15 cellular contexts compared by ENCODE assay signal in genomic region chr6:157181649-157182048, GRCh38.
DNase-seq lines count a peak whose midpoint lies in the region; ATAC-seq and TF ChIP-seq lines count a peak whose summit lies in the region.
"Had no signal": no experiment of that assay in that cellular context is flagged by ENCODE, and none has a peak within 500 bp of the region (broad histone marks: within the 10 kb centered on the region; RNA-seq: fewer than 3 reads in every experiment).

No MANE protein-coding gene starts in this region.

- no peak for ATAC-seq in IMR-90 (ENCODE audit: low read depth)
- no peak for ATAC-seq in GM21447 (IDR thresholded peaks at IDR 0.05; ENCODE audit: unreplicated experiment)
- ATAC-seq in Right ventricle myocardium superior (ENCODE audit: poor library complexity) = no peak
- ATAC-seq in HG03159 (IDR thresholded peaks at IDR 0.05; ENCODE audit: unreplicated experiment) = no peak
- ATAC-seq: left ventricle myocardium superior had no signal

- no peak overlapping the region for H3K4me3 ChIP-seq in IMR-90 (ENCODE audit: insufficient read depth, low read depth, low read length)
- H3K4me3 ChIP-seq in hepatocyte = no peak overlapping the region
- no peak overlapping the region for H3K4me3 ChIP-seq in suprapubic skin
- H3K4me3 ChIP-seq: SJCRH30 had no signal

- WGBS in IMR-90 (ENCODE audit: extremely low coverage in 2 of 2, insufficient read length in 1 of 2), 2 experiments = 100% methylated on average over 1 of the region's 5 CpGs; no CpG with 5 or more reads in 1 of the 2 experiments
- WGBS in hepatocyte (ENCODE audit: low lambda C conversion rate, missing lambda C conversion rate) = 70% methylated on average over 5 of the region's 5 CpGs
- 65% methylated on average over 5 of the region's 5 CpGs for WGBS in suprapubic skin

- no peak for TF ChIP-seq EP300 in suprapubic skin (IDR thresholded peaks at IDR 0.05)

- H3K14ac ChIP-seq in IMR-90 (replicated peaks; ENCODE audit: low read depth, low read length) = no peak overlapping the region

- H2AK5ac ChIP-seq in IMR-90 (ENCODE audit: low read depth, low read length) = 0 out of 2 replicates have a peak overlapping the region, but pooled peaks have one; percentile 26

- H3K4ac ChIP-seq in IMR-90 (ENCODE audit: low read depth, low read length) = no peak overlapping the region

- H3K9me3 ChIP-seq in IMR-90 (ENCODE audit: control insufficient read depth, insufficient read depth, low read length) (no peaks in the 10 kb centered on the region), hepatocyte (ENCODE audit: low read depth) (no peaks in the 10 kb centered on the region), suprapubic skin (no peaks in the 10 kb centered on the region)
- H3K9me3 ChIP-seq: SJCRH30 had no signal

- no peak overlapping the region for H4K8ac ChIP-seq in IMR-90 (ENCODE audit: low read depth in 2 of 2, low read length in 2 of 2)

- dilution Hi-C loops in IMR-90 (cut with HindIII; ENCODE audit: low sequenced_read_pairs, unreplicated experiment) = no loop called here

- no peak overlapping the region for H3K4me2 ChIP-seq in IMR-90 (ENCODE audit: low read depth, low read length)
- peak overlapping the region; percentile 41 for H3K4me2 ChIP-seq in hepatocyte

- H3K18ac ChIP-seq in IMR-90 (ENCODE audit: low read depth, low read length) = no peak overlapping the region

- CTCF ChIA-PET in IMR-90 (lab: Yijun Ruan, JAX) = no interaction called here

- H3K27ac ChIP-seq in IMR-90 (ENCODE audit: insufficient read depth, low read length) = no peak overlapping the region
- H3K27ac ChIP-seq in hepatocyte = peak overlapping the region; percentile 59
- peak overlapping the region; percentile 54 for H3K27ac ChIP-seq in suprapubic skin
- H3K27ac ChIP-seq: SJCRH30 had no signal

- H3K9me2 ChIP-seq in hepatocyte (replicated peaks; ENCODE audit: insufficient read depth) = no peaks in the 10 kb centered on the region

- no peak overlapping the region for H3K23ac ChIP-seq in IMR-90 (ENCODE audit: low read depth, low read length)

- no peak overlapping the region for H2BK5ac ChIP-seq in IMR-90 (ENCODE audit: low read depth, low read length, poor library complexity, severe bottlenecking)

- no peak overlapping the region for H4K5ac ChIP-seq in IMR-90 (ENCODE audit: low read depth, low read length)

- H3K56ac ChIP-seq in IMR-90 (ENCODE audit: extremely low read depth, insufficient read depth, low read length) = no peak overlapping the region

- intact Hi-C loops in IMR-90 (cut with micrococcal nuclease) = loop anchor here (5.0 kb wide), 2 partner anchors 399 to 1854 kb away; no protein-coding TSS in a partner anchor
- intact Hi-C loops in Right ventricle myocardium superior (cut with DNase I) = loop anchor here (5.0 kb wide), 1 partner anchor 144 kb away; no protein-coding TSS in a partner anchor

- H3K36me3 ChIP-seq in IMR-90 (ENCODE audit: control insufficient read depth, insufficient read depth, low read length) (peaks cover 39% of the 10 kb centered on the region), hepatocyte (replicated peaks; ENCODE audit: insufficient read depth, low read depth) (no peaks in the 10 kb centered on the region), suprapubic skin (peaks cover 48% of the 10 kb centered on the region)

- peaks cover 3% of the 10 kb centered on the region for H3K79me2 ChIP-seq in hepatocyte

- no peaks in the 10 kb centered on the region for H4K20me1 ChIP-seq in IMR-90 (ENCODE audit: insufficient read depth, low read length)
- peaks cover 2% of the 10 kb centered on the region for H4K20me1 ChIP-seq in hepatocyte (ENCODE audit: insufficient read depth, poor library complexity, severe bottlenecking)

- no peak overlapping the region for H3K9ac ChIP-seq in IMR-90 (ENCODE audit: low read depth, low read length)

- TF ChIP-seq CTCF in IMR-90 (conservative IDR thresholded peaks at IDR 0.05; ENCODE audit: low read depth, low read length) (no peak), hepatocyte (IDR thresholded peaks at IDR 0.05; ENCODE audit: poor library complexity) (no peak), suprapubic skin (IDR thresholded peaks at IDR 0.05) (no peak)

- TF ChIP-seq RAD21 in IMR-90 (IDR thresholded peaks at IDR 0.05; ENCODE audit: low read length) = no peak

- H2BK20ac ChIP-seq in IMR-90 (ENCODE audit: low read depth, low read length) = no peak overlapping the region

- POLR2A ChIA-PET in IMR-90 (lab: Charles Lee; ENCODE audit: unreplicated experiment) = no interaction called here

- H2AFZ ChIP-seq in IMR-90 (replicated peaks; ENCODE audit: low read length, poor library complexity) (no peak overlapping the region), hepatocyte (no peak overlapping the region)

- H4K91ac ChIP-seq in IMR-90 (ENCODE audit: insufficient read depth, low read depth, low read length) = no peak overlapping the region

- in situ Hi-C loops in IMR-90 (cut with MboI; ENCODE audit: low sequenced_read_pairs) = loop anchor here (5.0 to 25.0 kb wide), 3 partner anchors 144 to 1844 kb away; no protein-coding TSS in a partner anchor

- DNase-seq in IMR-90 (no peak), SW480 (ENCODE audit: low spot score) (peak; percentile 65), hepatocyte (ENCODE audit: low spot score) (peak; percentile 64), suprapubic skin (ENCODE audit: low spot score in 2 of 2) (no peak), Right ventricle myocardium superior (no peak)
- DNase-seq: activated naive CD8-positive, alpha-beta T cell treated with anti-CD3 and anti-CD28 coated beads for 36 hours; CD4-positive, alpha-beta T cell; DMS153; left ventricle myocardium superior; NCI-H1092; NCI-H2029; OCI-M1; SJCRH30 had no signal

- no peak overlapping the region for H2BK15ac ChIP-seq in IMR-90 (ENCODE audit: low read depth, low read length)

- H3K4me1 ChIP-seq in IMR-90 (ENCODE audit: control insufficient read depth, insufficient read depth, low read length) (no peaks in the 10 kb centered on the region), hepatocyte (ENCODE audit: insufficient read depth) (peaks cover 9% of the 10 kb centered on the region), suprapubic skin (peaks cover 22% of the 10 kb centered on the region)
- H3K4me1 ChIP-seq: SJCRH30 had no signal

- H3K27me3 ChIP-seq in IMR-90 (ENCODE audit: control insufficient read depth, insufficient read depth, low read length) = no peaks in the 10 kb centered on the region
- no peaks in the 10 kb centered on the region for H3K27me3 ChIP-seq in hepatocyte
- H3K27me3 ChIP-seq in suprapubic skin = no peaks in the 10 kb centered on the region
- H3K27me3 ChIP-seq: SJCRH30 had no signal

- H3K79me1 ChIP-seq in IMR-90 (ENCODE audit: low read depth in 1 of 2, low read length in 2 of 2) = peaks cover 3 to 4% of the 10 kb centered on the region in 2 experiments; a peak in 2 of 4 replicates

- H2AK9ac ChIP-seq in IMR-90 (replicated peaks; ENCODE audit: low read depth, low read length, poor library complexity) = no peak overlapping the region

- no peak for TF ChIP-seq POLR2A in IMR-90 (IDR thresholded peaks at IDR 0.05; ENCODE audit: low read depth, low read length)
- TF ChIP-seq POLR2A in suprapubic skin (IDR thresholded peaks at IDR 0.05) = no peak

- H3K9me1 ChIP-seq in IMR-90 (ENCODE audit: insufficient read depth, low read length) = 0 out of 2 replicates have a peak, but pooled peaks cover 4% of the 10 kb centered on the region

- BruUV-seq in IMR-90 (replicated peaks; lab: Mats Ljungman, UMichigan) = no TSS peak

- no peak overlapping the region for H2BK120ac ChIP-seq in IMR-90 (ENCODE audit: low read depth, low read length)

TF ChIP-seq in IMR-90, 13 proteins besides CTCF, POLR2A, EP300 and RAD21:
- no peak for TF ChIP-seq CEBPB (IDR thresholded peaks at IDR 0.05; ENCODE audit: low read depth, low read length)
- TF ChIP-seq, protein P1, sequence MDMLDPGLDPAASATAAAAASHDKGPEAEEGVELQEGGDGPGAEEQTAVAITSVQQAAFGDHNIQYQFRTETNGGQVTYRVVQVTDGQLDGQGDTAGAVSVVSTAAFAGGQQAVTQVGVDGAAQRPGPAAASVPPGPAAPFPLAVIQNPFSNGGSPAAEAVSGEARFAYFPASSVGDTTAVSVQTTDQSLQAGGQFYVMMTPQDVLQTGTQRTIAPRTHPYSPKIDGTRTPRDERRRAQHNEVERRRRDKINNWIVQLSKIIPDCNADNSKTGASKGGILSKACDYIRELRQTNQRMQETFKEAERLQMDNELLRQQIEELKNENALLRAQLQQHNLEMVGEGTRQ (IDR thresholded peaks at IDR 0.05; ENCODE audit: low read depth, low read length) = no peak
- no peak for TF ChIP-seq MXI1 (IDR thresholded peaks at IDR 0.05; ENCODE audit: borderline replicate concordance, low read depth, low read length)
- no peak for TF ChIP-seq FOS (IDR thresholded peaks at IDR 0.05; ENCODE audit: low read depth, low read length)
- no peak for TF ChIP-seq MAFK (IDR thresholded peaks at IDR 0.05; ENCODE audit: low read depth, low read length)
- no peak for TF ChIP-seq CHD1 (IDR thresholded peaks at IDR 0.05; ENCODE audit: low read depth, low read length)
- TF ChIP-seq, protein P2, sequence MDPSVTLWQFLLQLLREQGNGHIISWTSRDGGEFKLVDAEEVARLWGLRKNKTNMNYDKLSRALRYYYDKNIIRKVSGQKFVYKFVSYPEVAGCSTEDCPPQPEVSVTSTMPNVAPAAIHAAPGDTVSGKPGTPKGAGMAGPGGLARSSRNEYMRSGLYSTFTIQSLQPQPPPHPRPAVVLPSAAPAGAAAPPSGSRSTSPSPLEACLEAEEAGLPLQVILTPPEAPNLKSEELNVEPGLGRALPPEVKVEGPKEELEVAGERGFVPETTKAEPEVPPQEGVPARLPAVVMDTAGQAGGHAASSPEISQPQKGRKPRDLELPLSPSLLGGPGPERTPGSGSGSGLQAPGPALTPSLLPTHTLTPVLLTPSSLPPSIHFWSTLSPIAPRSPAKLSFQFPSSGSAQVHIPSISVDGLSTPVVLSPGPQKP (IDR thresholded peaks at IDR 0.05; ENCODE audit: borderline replicate concordance, low read depth, low read length) = no peak
- TF ChIP-seq SMC3 (IDR thresholded peaks at IDR 0.05; ENCODE audit: low read depth, low read length) = no peak
- TF ChIP-seq RFX5 (IDR thresholded peaks at IDR 0.05; ENCODE audit: low read depth, low read length) = no peak
- no peak for TF ChIP-seq NFE2L2 (IDR thresholded peaks at IDR 0.05; ENCODE audit: low read depth, low read length)
- no peak for TF ChIP-seq MAZ (IDR thresholded peaks at IDR 0.05; ENCODE audit: borderline replicate concordance, low read depth, low read length)
- no peak for TF ChIP-seq RCOR1 (IDR thresholded peaks at IDR 0.05; ENCODE audit: insufficient replicate concordance, low read length)
- TF ChIP-seq BHLHE40 (IDR thresholded peaks at IDR 0.05; ENCODE audit: low read depth, low read length) = no peak
TF ChIP-seq in IMR-90: peak in this region for 0.

Comparison
In these comparisons a context has a peak if more than half of its experiments do, and no peak if none do; other contexts are left out.
1. DNase-seq: peak in SW480 (single experiment) and hepatocyte (single experiment); none in IMR-90 (single experiment), suprapubic skin (0 of 2) and Right ventricle myocardium superior (single experiment).